ENCODE assay signal across 16 cellular contexts in the genomic region with DNA sequence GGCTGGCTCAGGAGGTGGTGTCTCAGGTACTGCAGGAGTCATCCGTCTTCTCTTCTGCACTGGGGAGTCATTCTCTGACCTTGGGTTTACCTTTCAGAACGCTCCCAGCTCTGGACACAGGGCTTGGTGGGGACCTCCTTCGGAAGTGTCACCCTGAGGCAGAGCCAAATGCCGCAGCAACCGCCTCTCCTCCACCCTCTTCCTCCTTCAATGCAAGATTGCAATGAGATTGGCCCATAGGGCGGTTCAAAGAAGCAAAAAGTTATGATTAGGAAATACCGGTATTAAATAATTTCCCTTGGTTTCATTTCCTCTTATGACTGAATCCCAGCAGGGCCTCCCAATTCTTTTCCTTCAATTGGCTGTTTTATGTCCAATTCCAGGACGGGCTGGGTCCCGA.
DNase-seq lines count a peak whose midpoint lies in the region; ATAC-seq, FAIRE-seq and TF ChIP-seq lines count a peak whose summit lies in the region.
"Had no signal": no experiment of that assay in that cellular context is flagged by ENCODE, and none has a peak within 500 bp of the region (broad histone marks: within the 10 kb centered on the region; RNA-seq: fewer than 3 reads in every experiment).

No MANE protein-coding gene starts in this region.

- dilution Hi-C loops in endothelial cell of umbilical vein (cut with MboI; ENCODE audit: extremely low pct_ligation_motif_present, low sequenced_read_pairs), result no loop called here

- in situ Hi-C loops in transverse colon (cut with MboI; ENCODE audit: low pct_ligation_motif_present in 1 of 4, low pct_unique_long_range_greater_than_20kb in 1 of 4, low sequenced_read_pairs in 3 of 4), result no loop called here

- peak; percentile 19 for DNase-seq in activated CD8-positive, alpha-beta memory T cell treated with anti-CD3 and anti-CD28 coated beads, Interleukin-2, amount 10 ng/mL, durations not matched to agents 7 days and 5 days
- no peak for DNase-seq in activated CD8-positive, alpha-beta memory T cell treated with anti-CD3 and anti-CD28 coated beads, Interleukin-2, amount 50 U/mL, for 48 hours
- DNase-seq in endothelial cell of umbilical vein (ENCODE audit: low read depth, low spot score), result peak; percentile 41
- DNase-seq in lung (ENCODE audit: low spot score), result no peak
- DNase-seq in transverse colon, result peak; percentile 17
- DNase-seq in stimulated activated CD8-positive, alpha-beta memory T cell treated with anti-CD3 and anti-CD28 coated beads, Interleukin-4, amount 100 ng/mL, for 48 hours, result no peak
- no peak for DNase-seq in activated CD4-positive, alpha-beta memory T cell treated with anti-CD3 and anti-CD28 coated beads, Interleukin-2, amount 10 ng/mL, durations not matched to agents 7 days and 5 days
- DNase-seq: islet precursor cell, natural killer cell, NCI-H1417, small intestine had no signal

- TF ChIP-seq CTCF in endothelial cell of umbilical vein (IDR thresholded peaks at IDR 0.05; ENCODE audit: extremely low read depth in 1 of 2, insufficient read depth in 1 of 2, low read depth in 1 of 2, low read length in 2 of 2) (no peak), lung (IDR thresholded peaks at IDR 0.05; ENCODE audit: control extremely low read depth, extremely low read depth) (no peak), transverse colon (IDR thresholded peaks at IDR 0.05) (no peak)

- H3K36me3 ChIP-seq in endothelial cell of umbilical vein (ENCODE audit: control insufficient read depth in 2 of 2, extremely low read depth in 1 of 2, insufficient read depth in 2 of 2, low read length in 2 of 2) (no peaks in the 10 kb centered on the region), lung (ENCODE audit: control insufficient read depth in 2 of 2, insufficient read depth in 2 of 2, low read length in 2 of 2) (no peaks in the 10 kb centered on the region), transverse colon (no peaks in the 10 kb centered on the region)
- H3K36me3 ChIP-seq: tibial nerve had no signal

- H3K4me3 ChIP-seq in endothelial cell of umbilical vein (replicated peaks in 1 of 3; ENCODE audit: insufficient read depth in 1 of 3, low read depth in 1 of 3, low read length in 3 of 3) (no peak overlapping the region), lung (no peak overlapping the region), transverse colon (no peak overlapping the region)
- H3K4me3 ChIP-seq: tibial nerve had no signal

- no peak overlapping the region for H3K27ac Mint-ChIP-seq in activated CD8-positive, alpha-beta memory T cell treated with anti-CD3 and anti-CD28 coated beads, Interleukin-2, amount 10 ng/mL, durations not matched to agents 7 days and 5 days
- no peak overlapping the region for H3K27ac Mint-ChIP-seq in activated CD4-positive, alpha-beta memory T cell treated with anti-CD3 and anti-CD28 coated beads, Interleukin-2, amount 10 ng/mL, durations not matched to agents 7 days and 5 days
- H3K27ac Mint-ChIP-seq: dendritic cell treated with granulocyte-macrophage colony-stimulating factor and Interleukin-4, amounts not matched to agents 40 ng/mL and 50 ng/mL, for 4 days; natural killer cell; WTC11 had no signal

- TF ChIP-seq EP300 in transverse colon (IDR thresholded peaks at IDR 0.05; ENCODE audit: low read depth), result no peak

- H3K9me3 Mint-ChIP-seq in activated CD8-positive, alpha-beta memory T cell treated with anti-CD3 and anti-CD28 coated beads, Interleukin-2, amount 10 ng/mL, durations not matched to agents 7 days and 5 days (ENCODE audit: low read depth), result no peaks in the 10 kb centered on the region
- H3K9me3 Mint-ChIP-seq in activated CD4-positive, alpha-beta memory T cell treated with anti-CD3 and anti-CD28 coated beads, Interleukin-2, amount 10 ng/mL, durations not matched to agents 7 days and 5 days, result no peaks in the 10 kb centered on the region
- H3K9me3 Mint-ChIP-seq: dendritic cell treated with granulocyte-macrophage colony-stimulating factor and Interleukin-4, amounts not matched to agents 40 ng/mL and 50 ng/mL, for 4 days; natural killer cell; WTC11 had no signal

- H3K79me2 ChIP-seq in endothelial cell of umbilical vein (ENCODE audit: control insufficient read depth, insufficient read depth, low read length), result no peaks in the 10 kb centered on the region

- BruUV-seq in endothelial cell of umbilical vein (replicated peaks; lab: Mats Ljungman, UMichigan), result no TSS peak

- H3K27ac ChIP-seq in endothelial cell of umbilical vein (ENCODE audit: insufficient read depth, low read depth, low read length), result no peak overlapping the region
- H3K27ac ChIP-seq in lung (ENCODE audit: low read depth in 1 of 2, low read length in 1 of 2), result no peak overlapping the region
- no peak overlapping the region for H3K27ac ChIP-seq in transverse colon

- no peaks in the 10 kb centered on the region for H3K9me3 ChIP-seq in endothelial cell of umbilical vein (replicated peaks; ENCODE audit: control insufficient read depth, insufficient read depth, low read length)
- no peaks in the 10 kb centered on the region for H3K9me3 ChIP-seq in lung (ENCODE audit: control insufficient read depth in 2 of 2, insufficient read depth in 1 of 2, low read length in 1 of 2)
- H3K9me3 ChIP-seq in transverse colon, result no peaks in the 10 kb centered on the region
- H3K9me3 ChIP-seq: tibial nerve had no signal

- H3K27me3 ChIP-seq in endothelial cell of umbilical vein (ENCODE audit: control insufficient read depth in 2 of 2, insufficient read depth in 2 of 2, low read length in 2 of 2) (no peaks in the 10 kb centered on the region), lung (ENCODE audit: control insufficient read depth, insufficient read depth) (no peaks in the 10 kb centered on the region), transverse colon (no peaks in the 10 kb centered on the region)
- H3K27me3 ChIP-seq: tibial nerve had no signal

- no peak for TF ChIP-seq POLR2A in endothelial cell of umbilical vein (IDR thresholded peaks at IDR 0.05; ENCODE audit: low read depth, low read length)
- TF ChIP-seq POLR2A in transverse colon (IDR thresholded peaks at IDR 0.05), result no peak

- peaks cover 16% of the 10 kb centered on the region for H3K27me3 Mint-ChIP-seq in activated CD8-positive, alpha-beta memory T cell treated with anti-CD3 and anti-CD28 coated beads, Interleukin-2, amount 10 ng/mL, durations not matched to agents 7 days and 5 days
- H3K27me3 Mint-ChIP-seq in activated CD4-positive, alpha-beta memory T cell treated with anti-CD3 and anti-CD28 coated beads, Interleukin-2, amount 10 ng/mL, durations not matched to agents 7 days and 5 days, result peaks cover 9% of the 10 kb centered on the region

- H3K4me3 Mint-ChIP-seq in activated CD8-positive, alpha-beta memory T cell treated with anti-CD3 and anti-CD28 coated beads, Interleukin-2, amount 10 ng/mL, durations not matched to agents 7 days and 5 days, result no peak overlapping the region
- H3K4me3 Mint-ChIP-seq in activated CD4-positive, alpha-beta memory T cell treated with anti-CD3 and anti-CD28 coated beads, Interleukin-2, amount 10 ng/mL, durations not matched to agents 7 days and 5 days, result no peak overlapping the region
- H3K4me3 Mint-ChIP-seq: dendritic cell treated with granulocyte-macrophage colony-stimulating factor and Interleukin-4, amounts not matched to agents 40 ng/mL and 50 ng/mL, for 4 days; natural killer cell; WTC11 had no signal

- peak; percentile 80 for FAIRE-seq in endothelial cell of umbilical vein (lab: Jason Lieb, UNC)
- FAIRE-seq: frontal cortex, small intestine had no signal

- peak overlapping the region; percentile 42 for H2AFZ ChIP-seq in endothelial cell of umbilical vein (ENCODE audit: low read depth, low read length)

- no peaks in the 10 kb centered on the region for H3K4me1 Mint-ChIP-seq in activated CD8-positive, alpha-beta memory T cell treated with anti-CD3 and anti-CD28 coated beads, Interleukin-2, amount 10 ng/mL, durations not matched to agents 7 days and 5 days
- no peaks in the 10 kb centered on the region for H3K4me1 Mint-ChIP-seq in activated CD4-positive, alpha-beta memory T cell treated with anti-CD3 and anti-CD28 coated beads, Interleukin-2, amount 10 ng/mL, durations not matched to agents 7 days and 5 days
- H3K4me1 Mint-ChIP-seq: natural killer cell had no signal

- CTCF ChIA-PET in activated CD8-positive, alpha-beta memory T cell treated with anti-CD3 and anti-CD28 coated beads, Interleukin-2, amount 10 ng/mL, durations not matched to agents 7 days and 5 days (lab: Charles Lee), result no interaction called here
- CTCF ChIA-PET in endothelial cell of umbilical vein (lab: Charles Lee), result interaction anchor here (1.2 kb wide), 1 partner anchor 141 kb away, joined by 3 read pairs; no protein-coding TSS in a partner anchor
- CTCF ChIA-PET in activated CD4-positive, alpha-beta memory T cell treated with anti-CD3 and anti-CD28 coated beads, Interleukin-2, amount 10 ng/mL, durations not matched to agents 7 days and 5 days (lab: Charles Lee), result no interaction called here

- POLR2A ChIA-PET in endothelial cell of umbilical vein (lab: Charles Lee), result no interaction called here
- POLR2A ChIA-PET in activated CD4-positive, alpha-beta memory T cell treated with anti-CD3 and anti-CD28 coated beads, Interleukin-2, amount 10 ng/mL, durations not matched to agents 7 days and 5 days (lab: Charles Lee), result no interaction called here

- no peaks in the 10 kb centered on the region for H3K9me1 ChIP-seq in endothelial cell of umbilical vein (replicated peaks; ENCODE audit: control insufficient read depth, extremely low read depth, insufficient read depth, low read length)

- H3K4me1 ChIP-seq in endothelial cell of umbilical vein (ENCODE audit: control insufficient read depth, extremely low read depth, insufficient read depth, low read length) (peaks cover 15% of the 10 kb centered on the region), lung (ENCODE audit: control insufficient read depth in 2 of 2, insufficient read depth in 2 of 2, low read length in 2 of 2) (peaks cover 0 to 7% of the 10 kb centered on the region in 2 donors), transverse colon (peaks cover 0 to 4% (median 0%) of the 10 kb centered on the region in 4 donors)

- no peaks in the 10 kb centered on the region for H3K36me3 Mint-ChIP-seq in activated CD8-positive, alpha-beta memory T cell treated with anti-CD3 and anti-CD28 coated beads, Interleukin-2, amount 10 ng/mL, durations not matched to agents 7 days and 5 days
- H3K36me3 Mint-ChIP-seq in activated CD4-positive, alpha-beta memory T cell treated with anti-CD3 and anti-CD28 coated beads, Interleukin-2, amount 10 ng/mL, durations not matched to agents 7 days and 5 days (ENCODE audit: low read depth), result no peaks in the 10 kb centered on the region
- H3K36me3 Mint-ChIP-seq: natural killer cell, WTC11 had no signal

- no peak for ATAC-seq in activated CD8-positive, alpha-beta memory T cell treated with anti-CD3 and anti-CD28 coated beads, Interleukin-2, amount 10 ng/mL, durations not matched to agents 7 days and 5 days
- peak; percentile 78 for ATAC-seq in lung (ENCODE audit: insufficient read depth, low FRiP score)
- no peak for ATAC-seq in HG03520 (IDR thresholded peaks at IDR 0.05; ENCODE audit: unreplicated experiment)

- 34 to 54% methylated on average over 9 of the region's 9 CpGs for WGBS in lung, 2 donors
- 72 to 77% methylated on average over 8 to 9 of the region's 9 CpGs for WGBS in transverse colon (ENCODE audit: low coverage in 1 of 2), 2 donors

- intact Hi-C loops in endothelial cell of umbilical vein (cut with micrococcal nuclease), result loop anchor here (2.0 to 5.0 kb wide), 2 partner anchors 139 to 278 kb away; no protein-coding TSS in a partner anchor
- intact Hi-C loops in transverse colon (cut with DNase I; ENCODE audit: low total_unique reads), result no loop called here

- H3K9ac ChIP-seq in endothelial cell of umbilical vein (replicated peaks; ENCODE audit: extremely low read depth, insufficient read depth, low read length), result no peak overlapping the region

- no peaks in the 10 kb centered on the region for H4K20me1 ChIP-seq in endothelial cell of umbilical vein (replicated peaks; ENCODE audit: control insufficient read depth, extremely low read depth, insufficient read depth, low read length)

- H3K4me2 ChIP-seq in endothelial cell of umbilical vein (ENCODE audit: insufficient read depth, low read length), result peak overlapping the region; percentile 19

Comparison
In these comparisons a context has a peak if more than half of its experiments do, and no peak if none do; other contexts are left out.
1. DNase-seq: peak in activated CD8-positive, alpha-beta memory T cell treated with anti-CD3 and anti-CD28 coated beads, Interleukin-2, amount 10 ng/mL, durations not matched to agents 7 days and 5 days (single experiment), endothelial cell of umbilical vein (single experiment) and transverse colon (single experiment); none in activated CD8-positive, alpha-beta memory T cell treated with anti-CD3 and anti-CD28 coated beads, Interleukin-2, amount 50 U/mL, for 48 hours (single experiment), lung (single experiment), stimulated activated CD8-positive, alpha-beta memory T cell treated with anti-CD3 and anti-CD28 coated beads, Interleukin-4, amount 100 ng/mL, for 48 hours (single experiment) and activated CD4-positive, alpha-beta memory T cell treated with anti-CD3 and anti-CD28 coated beads, Interleukin-2, amount 10 ng/mL, durations not matched to agents 7 days and 5 days (single experiment).